26 cellular contexts compared by ENCODE assay signal in the genomic region with DNA sequence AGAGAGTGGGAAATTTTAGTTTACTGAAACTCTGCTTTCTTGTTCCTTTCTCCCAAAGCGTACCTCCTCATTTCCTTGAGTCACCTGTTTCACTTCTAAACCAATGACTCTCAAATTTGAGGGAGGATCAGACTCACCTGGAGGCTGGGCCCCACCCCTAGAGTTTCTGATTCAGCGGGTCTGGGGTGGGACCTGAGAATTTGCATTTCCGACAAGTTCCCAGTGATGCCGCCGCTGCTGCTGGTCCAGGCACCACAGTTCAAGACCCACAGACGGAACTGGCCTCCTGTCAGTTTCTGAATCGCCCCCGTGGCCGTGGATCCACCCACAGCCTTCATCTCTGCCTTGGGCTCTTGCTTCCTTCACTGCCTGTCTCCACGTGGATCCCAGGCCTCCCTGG.
"Had no signal": no experiment of that assay in that cellular context is flagged by ENCODE, and none has a peak within 500 bp of the region (broad histone marks: within the 10 kb centered on the region; RNA-seq: fewer than 3 reads in every experiment).

No MANE protein-coding gene starts in this region.

- H3K4me3 Mint-ChIP-seq: activated CD4-positive, alpha-beta memory T cell treated with anti-CD3 and anti-CD28 coated beads, Interleukin-2, amount 10 ng/mL, durations not matched to agents 7 days and 5 days; activated CD4-positive, alpha-beta T cell treated with anti-CD3 and anti-CD28 coated beads, Interleukin-2, amount 10 ng/mL, durations not matched to agents 24 days and 14 days; activated naive CD8-positive, alpha-beta T cell; activated T-cell treated with anti-CD3 and anti-CD28 coated beads, Interleukin-2, amount 50 U/mL, for 24 hours; central memory CD8-positive, alpha-beta T cell; naive B cell; T-helper 17 cell had no signal

- ATAC-seq: gastrocnemius medialis, left ventricle myocardium superior, right cardiac atrium, T-helper 17 cell had no signal

- H3K9me3 ChIP-seq: gastrocnemius medialis, tibial nerve had no signal

- H3K79me2 ChIP-seq: hepatocyte had no signal

- H3K4me2 ChIP-seq: hepatocyte had no signal

- H3K9me3 Mint-ChIP-seq: activated CD4-positive, alpha-beta memory T cell treated with anti-CD3 and anti-CD28 coated beads, Interleukin-2, amount 10 ng/mL, durations not matched to agents 7 days and 5 days; activated T-cell treated with anti-CD3 and anti-CD28 coated beads, Interleukin-2, amount 50 U/mL, for 24 hours; central memory CD8-positive, alpha-beta T cell had no signal

- H3K27me3 ChIP-seq: gastrocnemius medialis, hepatocyte, tibial nerve had no signal

- H3K36me3 Mint-ChIP-seq: activated naive CD8-positive, alpha-beta T cell; naive B cell had no signal

- DNase-seq: activated CD4-positive, alpha-beta memory T cell treated with anti-CD3 and anti-CD28 coated beads, Interleukin-2, amount 10 ng/mL, durations not matched to agents 7 days and 5 days; activated CD4-positive, alpha-beta T cell treated with anti-CD3 and anti-CD28 coated beads, Interleukin-2, amount 10 ng/mL, durations not matched to agents 24 days and 14 days; activated CD4-positive, CD25-positive, alpha-beta regulatory T cell treated with anti-CD3 and anti-CD28 coated beads, Interleukin-2, amount 50 U/mL, for 72 hours; activated CD8-positive, alpha-beta memory T cell treated with anti-CD3 and anti-CD28 coated beads, Interleukin-2, amount 50 U/mL, for 48 hours; activated naive CD4-positive, alpha-beta T cell; activated T-cell treated with anti-CD3 and anti-CD28 coated beads, Interleukin-2, amount 50 U/mL, for 24 hours; anterior cingulate cortex; effector CD8-positive, alpha-beta T cell; erythroblast; gastrocnemius medialis; glutamatergic neuron; islet precursor cell; left ventricle myocardium superior; naive B cell; occipital lobe; right cardiac atrium; stimulated activated CD4-positive, alpha-beta T cell treated with anti-CD3 and anti-CD28 coated beads, Interleukin-15, amount 100 ng/mL, for 24 hours; stimulated activated CD4-positive, alpha-beta T cell treated with anti-CD3 and anti-CD28 coated beads, Interleukin-2, amount 100 ng/mL, for 24 hours; stimulated activated naive CD4-positive, alpha-beta T cell treated with Interleukin-2 at 50 U/mL for 16 hours; T-helper 17 cell; T1000; WERI-Rb-1 had no signal

- H3K27ac Mint-ChIP-seq: activated CD4-positive, alpha-beta memory T cell treated with anti-CD3 and anti-CD28 coated beads, Interleukin-2, amount 10 ng/mL, durations not matched to agents 7 days and 5 days; activated CD4-positive, alpha-beta T cell treated with anti-CD3 and anti-CD28 coated beads, Interleukin-2, amount 10 ng/mL, durations not matched to agents 24 days and 14 days; activated naive CD8-positive, alpha-beta T cell; activated T-cell treated with anti-CD3 and anti-CD28 coated beads, Interleukin-2, amount 50 U/mL, for 24 hours; naive B cell; T-helper 17 cell had no signal

- H2AFZ ChIP-seq: hepatocyte had no signal

- H3K4me1 ChIP-seq: gastrocnemius medialis had no signal

- H3K27me3 Mint-ChIP-seq: activated naive CD8-positive, alpha-beta T cell; activated T-cell treated with anti-CD3 and anti-CD28 coated beads, Interleukin-2, amount 50 U/mL, for 24 hours; T-helper 17 cell had no signal

- H3K4me1 Mint-ChIP-seq: central memory CD8-positive, alpha-beta T cell had no signal

- H3K27ac ChIP-seq: gastrocnemius medialis, hepatocyte, tibial nerve, WERI-Rb-1 had no signal
